In genomic region chr1:214563881-214564280, GRCh38 we compare ENCODE assay signal across 30 cellular contexts. TPM values are rescaled to one million over a fixed set of nuclear protein-coding genes. Genes with fewer than 3 reads are reported as not detected.
DNase-seq lines count a peak whose midpoint lies in the region; ATAC-seq and TF ChIP-seq lines count a peak whose summit lies in the region.
"Had no signal": no experiment of that assay in that cellular context is flagged by ENCODE, and none has a peak within 500 bp of the region (broad histone marks: within the 10 kb centered on the region; RNA-seq: fewer than 3 reads in every experiment).

No MANE protein-coding gene starts in this region.

- DNase-seq in ELR (ENCODE audit: low read depth) (peak; percentile 51), MV-4-11 (lab: John Stamatoyannopoulos, UW) (peak; percentile 50), adipocyte (ENCODE audit: low read depth) (peak; percentile 64), fibroblast of the aortic adventitia (ENCODE audit: low read depth) (peak; percentile 42), gastrocnemius medialis (no peak), hepatic stellate cell (ENCODE audit: low spot score) (no peak), nephron progenitor cell (no peak)
- DNase-seq: activated naive CD4-positive, alpha-beta T cell; activated naive CD8-positive, alpha-beta T cell treated with anti-CD3 and anti-CD28 coated beads, Interleukin-2, amount 50 U/mL, for 24 hours; activated T-cell treated with anti-CD3 and anti-CD28 coated beads, Interleukin-2, amount 50 U/mL, for 72 hours; Caco-2; cerebellar nuclear complex; DMS79; glutamatergic neuron; NCI-H1048; retina; RPMI8226; stimulated activated naive CD4-positive, alpha-beta T cell; T-cell; upper lobe of left lung had no signal

- no peak for TF ChIP-seq POLR2A in gastrocnemius medialis (IDR thresholded peaks at IDR 0.05)

- no peak for TF ChIP-seq CTCF in fibroblast of the aortic adventitia (IDR thresholded peaks at IDR 0.05; ENCODE audit: insufficient read depth, low read length)
- no peak for TF ChIP-seq CTCF in gastrocnemius medialis (IDR thresholded peaks at IDR 0.05 in 4 of 5, conservative IDR thresholded peaks at IDR 0.05 in 1 of 5)
- no peak for TF ChIP-seq CTCF in nephron progenitor cell (IDR thresholded peaks at IDR 0.05)

- no peak overlapping the region for H3K27ac ChIP-seq in gastrocnemius medialis
- H3K27ac ChIP-seq: C4-2B, esophagus muscularis mucosa, HL-60, KMS-11, neural progenitor cell, parathyroid adenoma, skin epidermis, upper lobe of left lung had no signal

- H3K9me3 ChIP-seq in adipocyte (ENCODE audit: control insufficient read depth, low read length) (no peaks in the 10 kb centered on the region), gastrocnemius medialis (no peaks in the 10 kb centered on the region)
- H3K9me3 ChIP-seq: Caco-2, esophagus muscularis mucosa, upper lobe of left lung had no signal

- H3K4me1 ChIP-seq in adipocyte (ENCODE audit: control insufficient read depth, insufficient read depth, low read length) (peaks cover 25% of the 10 kb centered on the region), gastrocnemius medialis (no peaks in the 10 kb centered on the region)
- H3K4me1 ChIP-seq: Caco-2, esophagus muscularis mucosa, neural progenitor cell, parathyroid adenoma had no signal

- H3K9me3 Mint-ChIP-seq in nephron progenitor cell: peaks cover 6% of the 10 kb centered on the region
- H3K9me3 Mint-ChIP-seq: activated naive CD8-positive, alpha-beta T cell treated with anti-CD3 and anti-CD28 coated beads, Interleukin-2, amount 50 U/mL, for 24 hours; activated T-cell treated with anti-CD3 and anti-CD28 coated beads, Interleukin-2, amount 50 U/mL, for 72 hours; memory B cell; neural progenitor cell; T-cell had no signal

- no peak overlapping the region for H3K4me3 Mint-ChIP-seq in nephron progenitor cell
- H3K4me3 Mint-ChIP-seq: activated naive CD8-positive, alpha-beta T cell treated with anti-CD3 and anti-CD28 coated beads, Interleukin-2, amount 50 U/mL, for 24 hours; activated T-cell treated with anti-CD3 and anti-CD28 coated beads, Interleukin-2, amount 50 U/mL, for 72 hours; memory B cell; neural progenitor cell; T-cell had no signal

- intact Hi-C loops in gastrocnemius medialis (cut with DNase I; ENCODE audit: low total_unique reads): no loop called here

- ATAC-seq in gastrocnemius medialis (no peak), HG03571 (IDR thresholded peaks at IDR 0.05; ENCODE audit: unreplicated experiment) (no peak)
- ATAC-seq: activated naive CD8-positive, alpha-beta T cell treated with anti-CD3 and anti-CD28 coated beads, Interleukin-2, amount 50 U/mL, for 24 hours; activated T-cell treated with anti-CD3 and anti-CD28 coated beads, Interleukin-2, amount 50 U/mL, for 72 hours; left lobe of liver; T-cell had no signal

- no peak overlapping the region for H3K4me3 ChIP-seq in adipocyte (ENCODE audit: low read length)
- no peak overlapping the region for H3K4me3 ChIP-seq in fibroblast of the aortic adventitia (ENCODE audit: low read depth, low read length)
- H3K4me3 ChIP-seq in gastrocnemius medialis: no peak overlapping the region
- H3K4me3 ChIP-seq: esophagus muscularis mucosa, neural progenitor cell, skin epidermis, upper lobe of left lung had no signal

- no peak overlapping the region for H3K27ac Mint-ChIP-seq in nephron progenitor cell
- H3K27ac Mint-ChIP-seq: activated naive CD8-positive, alpha-beta T cell treated with anti-CD3 and anti-CD28 coated beads, Interleukin-2, amount 50 U/mL, for 24 hours; activated T-cell treated with anti-CD3 and anti-CD28 coated beads, Interleukin-2, amount 50 U/mL, for 72 hours; memory B cell; neural progenitor cell; T-cell had no signal

- no peak overlapping the region for H3K9ac ChIP-seq in adipocyte (ENCODE audit: low read length)
- H3K9ac ChIP-seq: KMS-11, neural progenitor cell, parathyroid adenoma had no signal

- peaks cover 9% of the 10 kb centered on the region for H3K27me3 Mint-ChIP-seq in nephron progenitor cell (ENCODE audit: low read depth, poor library complexity)

- in situ Hi-C loops in gastrocnemius medialis (cut with MboI; ENCODE audit: low sequenced_read_pairs in 4 of 4): no loop called here

- no peaks in the 10 kb centered on the region for H3K27me3 ChIP-seq in adipocyte (replicated peaks; ENCODE audit: control insufficient read depth, insufficient read depth, low read length)
- H3K27me3 ChIP-seq in gastrocnemius medialis: no peaks in the 10 kb centered on the region
- H3K27me3 ChIP-seq: esophagus muscularis mucosa, neural progenitor cell, upper lobe of left lung had no signal

- H3K4me1 Mint-ChIP-seq in nephron progenitor cell: peaks cover 23% of the 10 kb centered on the region
- H3K4me1 Mint-ChIP-seq: memory B cell, neural progenitor cell, T-cell had no signal

- no peaks in the 10 kb centered on the region for H3K36me3 Mint-ChIP-seq in nephron progenitor cell (ENCODE audit: low read depth)
- H3K36me3 Mint-ChIP-seq: memory B cell, neural progenitor cell, T-cell had no signal

- H3K36me3 ChIP-seq in adipocyte (ENCODE audit: control insufficient read depth, insufficient read depth, low read length, severe bottlenecking) (no peaks in the 10 kb centered on the region), gastrocnemius medialis (no peaks in the 10 kb centered on the region)
- H3K36me3 ChIP-seq: esophagus muscularis mucosa, neural progenitor cell, upper lobe of left lung had no signal

RNA-seq across cellular contexts. Expression of gene PTPN14, which starts 12.5 kb away (rescaled TPM):
- total RNA-seq in fibroblast of the aortic adventitia (ENCODE audit: low replicate concordance): 21.9 and 46.6 TPM in 2 replicates
- total RNA-seq in gastrocnemius medialis: 10 to 100 TPM; 42.8 to 63.8 (median 50.4) TPM

RNA-seq across cellular contexts. Expression of gene CENPF, which starts 39.1 kb away (rescaled TPM):
- total RNA-seq in fibroblast of the aortic adventitia (ENCODE audit: low replicate concordance) (7.5 and 42.1 TPM in 2 replicates), gastrocnemius medialis (1 to 10 TPM in 2 of 4 donors, under 1 TPM in 2; 0.25 to 1.9 (median 0.92) TPM)

Comparison
In these comparisons a context has a peak if more than half of its experiments do, and no peak if none do; other contexts are left out.
1. DNase-seq: peak in ELR (single experiment), MV-4-11 (single experiment), adipocyte (single experiment) and fibroblast of the aortic adventitia (single experiment); none in gastrocnemius medialis (0 of 2), hepatic stellate cell (single experiment) and nephron progenitor cell (single experiment).